17 cellular contexts compared by ENCODE assay signal in the genomic region with DNA sequence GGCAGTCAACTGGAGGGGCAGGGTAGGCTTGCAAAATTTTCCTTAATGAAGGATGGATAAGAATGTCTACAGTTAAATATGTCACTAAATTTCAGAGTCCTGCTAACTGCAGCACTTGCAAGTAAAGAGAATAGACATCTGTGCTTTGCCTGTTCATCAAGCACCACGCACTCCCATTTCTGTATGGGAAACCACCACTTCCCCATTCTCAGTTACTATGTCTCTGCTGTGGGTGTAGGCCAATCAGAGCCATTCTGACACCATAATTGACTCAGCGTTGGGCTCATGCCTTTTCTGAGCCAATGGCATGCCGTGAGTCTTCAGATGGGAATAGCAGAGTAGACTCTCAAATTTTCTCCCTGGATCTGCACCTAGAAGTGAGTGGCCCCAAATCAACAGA.
DNase-seq lines count a peak whose midpoint lies in the region; ATAC-seq, FAIRE-seq and TF ChIP-seq lines count a peak whose summit lies in the region.
"Had no signal": no experiment of that assay in that cellular context is flagged by ENCODE, and none has a peak within 500 bp of the region (broad histone marks: within the 10 kb centered on the region; RNA-seq: fewer than 3 reads in every experiment).

No MANE protein-coding gene starts in this region.

- no peaks in the 10 kb centered on the region for H3K27me3 ChIP-seq in naive thymus-derived CD4-positive, alpha-beta T cell (ENCODE audit: control insufficient read depth in 2 of 2, insufficient read depth in 2 of 2, low read length in 2 of 2)
- H3K27me3 ChIP-seq: left lung had no signal

- no peak overlapping the region for H3K4me3 ChIP-seq in naive thymus-derived CD4-positive, alpha-beta T cell (ENCODE audit: low read length)
- no peak overlapping the region for H3K4me3 ChIP-seq in OCI-LY7 (ENCODE audit: low read depth, low read length, poor library complexity, severe bottlenecking)
- H3K4me3 ChIP-seq: left lung, skin epidermis had no signal

- H3K4me1 Mint-ChIP-seq in naive thymus-derived CD4-positive, alpha-beta T cell: no peaks in the 10 kb centered on the region

- FAIRE-seq in GM12891 (lab: Jason Lieb, UNC): peak; percentile 71
- FAIRE-seq: endometrium had no signal

- H3K9me3 Mint-ChIP-seq in naive thymus-derived CD4-positive, alpha-beta T cell: peaks cover 3 to 10% (median 6%) of the 10 kb centered on the region in 11 donors
- H3K9me3 Mint-ChIP-seq: nephron progenitor cell had no signal

- POLR2A ChIA-PET in naive thymus-derived CD4-positive, alpha-beta T cell (lab: Charles Lee): no interaction called here
- POLR2A ChIA-PET in OCI-LY7 (lab: Charles Lee): no interaction called here

- DNase-seq in GM12891 (ENCODE audit: insufficient read length, low spot score): no peak
- DNase-seq in C1 segment of cervical spinal cord (lab: John Stamatoyannopoulos, UW): no peak
- DNase-seq in naive thymus-derived CD4-positive, alpha-beta T cell: no peak
- no peak for DNase-seq in OCI-LY7 (ENCODE audit: low spot score)
- DNase-seq in NCI-H524 treated with DMSO at 0.1 percent for 48 hours (lab: John Stamatoyannopoulos, UW): no peak
- DNase-seq: activated CD4-positive, CD25-positive, alpha-beta regulatory T cell treated with anti-CD3 and anti-CD28 coated beads, Interleukin-2, amount 50 U/mL, for 72 hours; head of caudate nucleus; left lung; NCI-H1436 treated with DMSO at 0.1 percent for 48 hours; nephron progenitor cell; SK-N-SH had no signal

- CTCF ChIA-PET in naive thymus-derived CD4-positive, alpha-beta T cell (lab: Charles Lee): no interaction called here
- CTCF ChIA-PET in OCI-LY7 (lab: Charles Lee; ENCODE audit: unreplicated experiment): no interaction called here

- no peaks in the 10 kb centered on the region for H3K36me3 ChIP-seq in naive thymus-derived CD4-positive, alpha-beta T cell (ENCODE audit: control insufficient read depth in 2 of 3, insufficient read depth in 3 of 3, low read length in 3 of 3)
- no peaks in the 10 kb centered on the region for H3K36me3 ChIP-seq in OCI-LY7 (ENCODE audit: insufficient read depth, low read length)
- H3K36me3 ChIP-seq: left lung had no signal

- H2AFZ ChIP-seq in OCI-LY7 (ENCODE audit: low read length): no peak overlapping the region

- H4K20me1 ChIP-seq in OCI-LY7 (ENCODE audit: insufficient read depth, low read length): no peaks in the 10 kb centered on the region

- H3K27ac Mint-ChIP-seq in naive thymus-derived CD4-positive, alpha-beta T cell: no peak overlapping the region
- H3K27ac Mint-ChIP-seq: brain, nephron progenitor cell had no signal

- no peak for TF ChIP-seq POLR2A in GM12891 (IDR thresholded peaks at IDR 0.05; ENCODE audit: low read depth, low read length)

- H3K4me3 Mint-ChIP-seq in naive thymus-derived CD4-positive, alpha-beta T cell: no peak overlapping the region
- H3K4me3 Mint-ChIP-seq: brain, nephron progenitor cell had no signal

- no peak for TF ChIP-seq CTCF in OCI-LY7 (conservative IDR thresholded peaks at IDR 0.05; ENCODE audit: low read length)

- no peaks in the 10 kb centered on the region for H3K4me1 ChIP-seq in naive thymus-derived CD4-positive, alpha-beta T cell (ENCODE audit: control insufficient read depth in 2 of 2, insufficient read depth in 2 of 2, low read length in 2 of 2)
- no peaks in the 10 kb centered on the region for H3K4me1 ChIP-seq in OCI-LY7 (ENCODE audit: insufficient read depth, low read length, poor library complexity, severe bottlenecking)
- H3K4me1 ChIP-seq: left lung had no signal

- intact Hi-C loops in naive thymus-derived CD4-positive, alpha-beta T cell (cut with micrococcal nuclease): no loop called here
- intact Hi-C loops in OCI-LY7 (cut with micrococcal nuclease; ENCODE audit: unreplicated experiment): no loop called here

- no TSS peak for BruUV-seq in OCI-LY7 (replicated peaks; lab: Mats Ljungman, UMichigan)

- H3K4me2 ChIP-seq in OCI-LY7 (ENCODE audit: low read length): no peak overlapping the region
- H3K4me2 ChIP-seq: SK-N-SH had no signal

- no peaks in the 10 kb centered on the region for H3K9me3 ChIP-seq in naive thymus-derived CD4-positive, alpha-beta T cell (ENCODE audit: control insufficient read depth in 2 of 3, low read length in 3 of 3)
- no peaks in the 10 kb centered on the region for H3K9me3 ChIP-seq in OCI-LY7 (ENCODE audit: low read length)
- H3K9me3 ChIP-seq: SK-N-SH had no signal

- H3K27me3 Mint-ChIP-seq in naive thymus-derived CD4-positive, alpha-beta T cell: no peaks in the 10 kb centered on the region

- ATAC-seq in GM19455 (IDR thresholded peaks at IDR 0.05; ENCODE audit: unreplicated experiment) (peak; percentile 87), HG02840 (IDR thresholded peaks at IDR 0.05; ENCODE audit: low FRiP score, unreplicated experiment) (peak; percentile 77), HG03469 (IDR thresholded peaks at IDR 0.05; ENCODE audit: unreplicated experiment) (peak; percentile 89)
- ATAC-seq in naive thymus-derived CD4-positive, alpha-beta T cell: no peak
- ATAC-seq: left lung had no signal

- no peaks in the 10 kb centered on the region for H3K36me3 Mint-ChIP-seq in naive thymus-derived CD4-positive, alpha-beta T cell
- H3K36me3 Mint-ChIP-seq: brain had no signal

- no peaks in the 10 kb centered on the region for H3K9me2 ChIP-seq in OCI-LY7 (ENCODE audit: insufficient read depth, low read length)
- H3K9me2 ChIP-seq: SK-N-SH had no signal

- H3K79me2 ChIP-seq in OCI-LY7 (ENCODE audit: insufficient read depth, low read depth, low read length): no peaks in the 10 kb centered on the region

- no peak overlapping the region for H3K27ac ChIP-seq in naive thymus-derived CD4-positive, alpha-beta T cell (ENCODE audit: low read depth, low read length)
- H3K27ac ChIP-seq in OCI-LY7 (ENCODE audit: low read depth, low read length, poor library complexity, severe bottlenecking): no peak overlapping the region
- H3K27ac ChIP-seq: left lung, skin epidermis had no signal

TF ChIP-seq in GM12891, 5 proteins besides CTCF, POLR2A, EP300 and RAD21:
- peak; percentile 96 for TF ChIP-seq SPI1 (IDR thresholded peaks at IDR 0.05; ENCODE audit: low read depth, low read length)
- TF ChIP-seq POLR2AphosphoS5 (IDR thresholded peaks at IDR 0.05; ENCODE audit: low read depth, low read length): no peak
- TF ChIP-seq PAX5 (IDR thresholded peaks at IDR 0.05; ENCODE audit: insufficient read depth, low read length, severe bottlenecking): no peak
- TF ChIP-seq TAF1 (IDR thresholded peaks at IDR 0.05; ENCODE audit: low read depth, low read length): no peak
- TF ChIP-seq POU2F2 (IDR thresholded peaks at IDR 0.05; ENCODE audit: low read depth, low read length): no peak
